1 cellular context compared by ENCODE assay signal in genomic region chr10:29804025-29804852, GRCh38.
A peak's percentile ranks its signal among the peaks of the same experiment; 100 is the strongest.
TF ChIP-seq lines count a peak whose summit lies in the region.

No MANE protein-coding gene starts in this region.

TF ChIP-seq in A549, 52 proteins besides CTCF, POLR2A, EP300 and RAD21 (continued from another document):
- TF ChIP-seq RNF2 (IDR thresholded peaks at IDR 0.05; ENCODE audit: borderline replicate concordance, low read depth) (no peak), HES2 (IDR thresholded peaks at IDR 0.05) (no peak), NFE2L2 (conservative IDR thresholded peaks at IDR 0.05; ENCODE audit: low read length) (no peak), RARB (CRISPR knock-in tag; IDR thresholded peaks at IDR 0.05) (no peak), FOSL2 (IDR thresholded peaks at IDR 0.05) (peak; percentile 70), FOSL2 (CRISPR knock-in tag; IDR thresholded peaks at IDR 0.05) (peak; percentile 87), HMGXB4 (CRISPR knock-in tag; IDR thresholded peaks at IDR 0.05; ENCODE audit: borderline replicate concordance) (no peak), JUN (IDR thresholded peaks at IDR 0.05) (peak; percentile 63 to 76; a peak in 3 of 5 replicates), USF2 (IDR thresholded peaks at IDR 0.05) (no peak), HOXB13 (CRISPR knock-in tag; IDR thresholded peaks at IDR 0.05; ENCODE audit: low read depth) (no peak), EHMT2 (IDR thresholded peaks at IDR 0.05; ENCODE audit: low read depth) (no peak), EHF (CRISPR knock-in tag; IDR thresholded peaks at IDR 0.05) (no peak), ZSCAN20 (CRISPR knock-in tag; IDR thresholded peaks at IDR 0.05) (no peak), BHLHE40 (IDR thresholded peaks at IDR 0.05; ENCODE audit: low read depth, low read length) (no peak), NR3C1 (IDR thresholded peaks at IDR 0.05) (no peak), PHF8 (IDR thresholded peaks at IDR 0.05; ENCODE audit: borderline replicate concordance, low read depth) (no peak), ZFP36 (IDR thresholded peaks at IDR 0.05; ENCODE audit: borderline replicate concordance, partially characterized antibody) (no peak), MYC (IDR thresholded peaks at IDR 0.05; ENCODE audit: borderline replicate concordance, low read length) (no peak), HOXB5 (CRISPR knock-in tag; IDR thresholded peaks at IDR 0.05) (no peak), RCOR1 (IDR thresholded peaks at IDR 0.05; ENCODE audit: low read depth, low read length) (no peak), CEBPB (IDR thresholded peaks at IDR 0.05) (peak in 1 of 2 experiments; percentile 54; a peak in 2 of 4 replicates)
